In the genomic region with DNA sequence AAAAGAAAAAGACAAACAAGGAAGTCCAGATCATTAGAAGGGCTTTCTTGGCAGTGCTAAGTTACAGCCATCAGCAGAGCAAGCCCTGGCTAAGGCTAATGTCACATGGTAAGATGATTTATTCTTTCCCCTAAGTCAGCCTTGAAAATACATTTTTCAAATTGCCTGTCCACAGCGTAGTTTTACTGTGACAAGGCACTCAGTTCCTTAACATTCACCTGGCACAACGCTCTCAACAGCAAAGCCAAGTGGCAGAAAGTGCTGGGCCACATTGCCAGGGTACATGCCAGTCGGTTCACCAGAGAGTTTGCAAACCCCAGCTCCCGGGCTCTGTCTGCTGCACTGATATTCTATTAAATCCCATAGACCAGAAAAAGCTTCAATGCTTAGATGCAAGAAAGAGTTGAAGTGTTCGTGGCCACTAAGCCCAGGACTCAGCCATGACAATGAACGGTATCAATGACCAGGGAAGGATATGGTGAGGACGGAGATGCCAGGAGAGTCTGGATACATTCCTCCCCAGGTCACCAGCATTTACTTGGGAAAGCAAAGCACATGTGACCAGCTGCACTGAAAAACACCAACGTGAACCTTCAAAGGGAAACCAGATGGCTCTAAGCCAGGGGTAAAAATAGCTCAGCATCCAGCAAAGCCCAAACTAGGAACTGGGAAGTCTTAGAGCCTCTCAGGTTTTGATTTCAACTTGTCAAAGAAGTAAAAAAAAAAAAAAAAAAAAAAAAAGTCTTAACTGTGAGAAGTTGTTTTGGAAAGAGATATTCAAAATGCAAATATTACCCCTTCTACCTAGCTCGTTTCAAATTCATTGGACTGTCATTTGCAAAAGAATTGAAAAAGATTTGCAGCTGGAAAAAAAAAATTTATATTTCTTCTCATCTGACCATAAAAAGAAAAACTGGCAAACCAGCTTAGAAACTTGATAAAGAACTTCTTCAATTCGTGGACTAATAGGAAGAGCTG, we compare ENCODE assay signal across 11 cellular contexts. TPM values are rescaled to one million over a fixed set of nuclear protein-coding genes. Genes with fewer than 3 reads are reported as not detected.
A peak's percentile ranks its signal among the peaks of the same experiment; 100 is the strongest.
DNase-seq lines count a peak whose midpoint lies in the region; ATAC-seq, FAIRE-seq and TF ChIP-seq lines count a peak whose summit lies in the region.
"Had no signal": no experiment of that assay in that cellular context is flagged by ENCODE, and none has a peak within 500 bp of the region (broad histone marks: within the 10 kb centered on the region; RNA-seq: fewer than 3 reads in every experiment).

No MANE protein-coding gene starts in this region.

- no peaks in the 10 kb centered on the region for H3K27me3 Mint-ChIP-seq in astrocyte (ENCODE audit: low read depth, unreplicated experiment)
- H3K27me3 Mint-ChIP-seq: central memory CD8-positive, alpha-beta T cell had no signal

- H3K9me3 ChIP-seq in astrocyte (ENCODE audit: insufficient read depth, low read depth, low read length) (no peaks in the 10 kb centered on the region), right cardiac atrium (ENCODE audit: control insufficient read depth, low read length) (no peaks in the 10 kb centered on the region)
- H3K9me3 ChIP-seq: SJSA1 had no signal

- intact Hi-C loops in right cardiac atrium (cut with DNase I) (no loop called here), sciatic nerve (cut with DNase I) (no loop called here)

- 12% methylated on average over 10 of the region's 10 CpGs for WGBS in right cardiac atrium

- peak overlapping the region; percentile 61 for H3K4me2 ChIP-seq in astrocyte (ENCODE audit: low read length)

- DNase-seq in H7 (peak; percentile 22), astrocyte (ENCODE audit: low read depth) (peak; percentile 87), right cardiac atrium (no peak), sciatic nerve (ENCODE audit: low spot score) (no peak), SIG-M5 (lab: John Stamatoyannopoulos, UW) (no peak), NCI-H2196 treated with DMSO at 0.1 percent for 48 hours (lab: John Stamatoyannopoulos, UW; ENCODE audit: unreplicated experiment) (no peak), RCC 7860 (ENCODE audit: low spot score) (no peak)

- no peak for TF ChIP-seq CTCF in astrocyte (IDR thresholded peaks at IDR 0.05; ENCODE audit: insufficient read depth, low read depth, low read length)

- H3K79me2 ChIP-seq in astrocyte (ENCODE audit: insufficient read depth, low read length): no peaks in the 10 kb centered on the region

- no peaks in the 10 kb centered on the region for H3K36me3 Mint-ChIP-seq in astrocyte (ENCODE audit: low read depth, unreplicated experiment)

- H3K4me1 ChIP-seq in astrocyte (ENCODE audit: insufficient read depth, low read length) (peaks cover 20% of the 10 kb centered on the region), right cardiac atrium (ENCODE audit: control insufficient read depth, insufficient read depth, low read length) (peaks cover 8% of the 10 kb centered on the region)

- H3K9me3 Mint-ChIP-seq in astrocyte (ENCODE audit: unreplicated experiment): no peaks in the 10 kb centered on the region
- H3K9me3 Mint-ChIP-seq: central memory CD8-positive, alpha-beta T cell had no signal

- FAIRE-seq in astrocyte (lab: Jason Lieb, UNC) (no peak), RCC 7860 (lab: Jason Lieb, UNC) (no peak)

- peak overlapping the region; percentile 2 for H3K9ac ChIP-seq in astrocyte (ENCODE audit: low read length)

- ATAC-seq in right cardiac atrium (peak; percentile 80 to 86), sciatic nerve (peak; percentile 71), HG03025 (IDR thresholded peaks at IDR 0.05; ENCODE audit: low FRiP score, unreplicated experiment) (no peak)

- H3K4me3 Mint-ChIP-seq in astrocyte (ENCODE audit: unreplicated experiment): peak overlapping the region; percentile 28
- H3K4me3 Mint-ChIP-seq: central memory CD8-positive, alpha-beta T cell had no signal

- H3K27ac Mint-ChIP-seq in astrocyte (ENCODE audit: unreplicated experiment): peak overlapping the region; percentile 98

- no peaks in the 10 kb centered on the region for H4K20me1 ChIP-seq in astrocyte (ENCODE audit: insufficient read depth, low read length)

- H3K36me3 ChIP-seq in H7 (replicated peaks; ENCODE audit: control insufficient read depth, insufficient read depth, low read length) (no peaks in the 10 kb centered on the region), astrocyte (ENCODE audit: insufficient read depth, low read length) (no peaks in the 10 kb centered on the region)
- H3K36me3 ChIP-seq: SJSA1 had no signal

- H2AFZ ChIP-seq in astrocyte (ENCODE audit: low read depth, low read length): peak overlapping the region; percentile 49

- H3K27me3 ChIP-seq in H7 (ENCODE audit: control insufficient read depth, insufficient read depth, low read length) (no peaks in the 10 kb centered on the region), astrocyte (ENCODE audit: insufficient read depth, low read length) (no peaks in the 10 kb centered on the region), right cardiac atrium (ENCODE audit: control insufficient read depth, insufficient read depth) (no peaks in the 10 kb centered on the region)
- H3K27me3 ChIP-seq: SJSA1 had no signal

- H3K27ac ChIP-seq in astrocyte (ENCODE audit: low read depth, low read length) (peak overlapping the region; percentile 51), right cardiac atrium (ENCODE audit: low read length) (peak overlapping the region; percentile 88)

- H3K4me3 ChIP-seq in H7 (ENCODE audit: insufficient read depth, low read depth, low read length): no peak overlapping the region
- H3K4me3 ChIP-seq in astrocyte (ENCODE audit: insufficient read depth, low read depth, low read length): no peak overlapping the region
- H3K4me3 ChIP-seq in right cardiac atrium (ENCODE audit: low read length): no peak overlapping the region
- H3K4me3 ChIP-seq: SJSA1, skin epidermis had no signal

- H3K4me1 Mint-ChIP-seq in astrocyte (ENCODE audit: low read depth, unreplicated experiment): peaks cover 28% of the 10 kb centered on the region

RNA-seq across cellular contexts. Expression of a gene that starts 23.9 kb away (rescaled TPM):
- 2.1 and 3.9 TPM in 2 replicates for total RNA-seq in H7 (2014; rRNA removed; shearing (Covaris generic))
- total RNA-seq in astrocyte: 6.9 and 7.1 TPM in 2 replicates
- 10 to 100 TPM; 11.5 to 20.3 (median 16.1) TPM for total RNA-seq in right cardiac atrium
- polyA plus RNA-seq in right cardiac atrium: 4.3 TPM
- total RNA-seq in sciatic nerve: 7.8 TPM

Comparison
In these comparisons a context has a peak if more than half of its experiments do, and no peak if none do; other contexts are left out.
1. DNase-seq: peak in H7 (single experiment) and astrocyte (single experiment); none in right cardiac atrium (0 of 3), sciatic nerve (single experiment), SIG-M5 (single experiment), NCI-H2196 treated with DMSO at 0.1 percent for 48 hours (single experiment) and RCC 7860 (single experiment).